Comparison of ENCODE assay signal across 6 cellular contexts in the genomic region with DNA sequence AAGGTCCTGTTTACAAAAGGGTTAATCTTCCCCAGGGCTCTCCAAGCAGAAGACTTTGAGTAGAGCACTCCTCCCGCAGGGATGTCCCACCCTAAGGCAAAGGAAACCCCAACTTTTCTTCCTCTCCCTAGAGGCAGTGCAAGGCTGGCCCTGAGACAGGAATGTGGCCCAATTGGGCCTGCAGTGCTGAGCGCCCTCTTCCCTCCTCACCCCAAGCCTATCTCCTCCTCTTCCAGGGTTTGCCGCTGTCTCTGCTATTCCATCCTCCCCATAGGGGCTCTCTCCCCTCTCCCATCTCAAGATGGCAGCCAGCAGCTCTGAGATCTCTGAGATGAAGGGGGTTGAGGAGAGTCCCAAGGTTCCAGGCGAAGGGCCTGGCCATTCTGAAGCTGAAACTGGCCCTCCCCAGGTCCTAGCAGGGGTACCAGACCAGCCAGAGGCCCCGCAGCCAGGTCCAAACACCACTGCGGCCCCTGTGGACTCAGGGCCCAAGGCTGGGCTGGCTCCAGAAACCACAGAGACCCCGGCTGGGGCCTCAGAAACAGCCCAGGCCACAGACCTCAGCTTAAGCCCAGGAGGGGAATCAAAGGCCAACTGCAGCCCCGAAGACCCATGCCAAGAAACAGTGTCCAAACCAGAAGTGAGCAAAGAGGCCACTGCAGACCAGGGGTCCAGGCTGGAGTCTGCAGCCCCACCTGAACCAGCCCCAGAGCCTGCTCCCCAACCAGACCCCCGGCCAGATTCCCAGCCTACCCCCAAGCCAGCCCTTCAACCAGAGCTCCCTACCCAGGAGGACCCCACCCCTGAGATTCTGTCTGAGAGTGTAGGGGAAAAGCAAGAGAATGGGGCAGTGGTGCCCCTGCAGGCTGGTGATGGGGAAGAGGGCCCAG. TPM values are rescaled to one million over a fixed set of nuclear protein-coding genes. Genes with fewer than 3 reads are reported as not detected.
DNase-seq lines count a peak whose midpoint lies in the region; TF ChIP-seq lines count a peak whose summit lies in the region.

No MANE protein-coding gene starts in this region.

- H3K27ac ChIP-seq in hepatocyte, result peak overlapping the region; percentile 93
- peak overlapping the region; percentile 93 to 98 (median 96) for H3K27ac ChIP-seq in transverse colon

- H3K4me1 ChIP-seq in hepatocyte (ENCODE audit: insufficient read depth) (peaks cover 48% of the 10 kb centered on the region), transverse colon (peaks cover 53 to 87% (median 78%) of the 10 kb centered on the region in 4 donors)

- H3K4me2 ChIP-seq in hepatocyte, result peak overlapping the region; percentile 91

- H2AFZ ChIP-seq in hepatocyte, result no peak overlapping the region

- peaks cover 37% of the 10 kb centered on the region for H3K36me3 Mint-ChIP-seq in activated naive CD4-positive, alpha-beta T cell treated with anti-CD3 and anti-CD28 coated beads, Interleukin-2, amount 10 ng/mL, durations not matched to agents 7 days and 5 days

- DNase-seq in activated naive CD4-positive, alpha-beta T cell treated with anti-CD3 and anti-CD28 coated beads, Interleukin-2, amount 10 ng/mL, durations not matched to agents 7 days and 5 days, result no peak
- DNase-seq in activated naive CD4-positive, alpha-beta T cell treated with anti-CD3 and anti-CD28 coated beads, Interleukin-2, amount 50 U/mL, for 16 hours, result no peak
- no peak for DNase-seq in hepatocyte (ENCODE audit: low spot score)
- DNase-seq in transverse colon, result no peak
- no peak for DNase-seq in hippocampal formation (lab: John Stamatoyannopoulos, UW)
- no peak for DNase-seq in NK-92 treated with Interleukin-12 subunit alpha and Interleukin-12 subunit beta, amount 100 ng/mL, for 24 hours (lab: John Stamatoyannopoulos, UW)

- intact Hi-C loops in transverse colon (cut with DNase I; ENCODE audit: low total_unique reads), result no loop called here

- peak overlapping the region; percentile 77 for H3K4me3 Mint-ChIP-seq in activated naive CD4-positive, alpha-beta T cell treated with anti-CD3 and anti-CD28 coated beads, Interleukin-2, amount 10 ng/mL, durations not matched to agents 7 days and 5 days

- in situ Hi-C loops in transverse colon (cut with MboI; ENCODE audit: low pct_ligation_motif_present in 1 of 4, low pct_unique_long_range_greater_than_20kb in 1 of 4, low sequenced_read_pairs in 3 of 4), result no loop called here

- TF ChIP-seq CTCF in hepatocyte (IDR thresholded peaks at IDR 0.05; ENCODE audit: poor library complexity), result no peak
- no peak for TF ChIP-seq CTCF in transverse colon (IDR thresholded peaks at IDR 0.05)

- no peak for TF ChIP-seq EP300 in transverse colon (IDR thresholded peaks at IDR 0.05; ENCODE audit: low read depth)

- peaks cover 23% of the 10 kb centered on the region for H4K20me1 ChIP-seq in hepatocyte (ENCODE audit: insufficient read depth, poor library complexity, severe bottlenecking)

- H3K27ac Mint-ChIP-seq in activated naive CD4-positive, alpha-beta T cell treated with anti-CD3 and anti-CD28 coated beads, Interleukin-2, amount 10 ng/mL, durations not matched to agents 7 days and 5 days, result no peak overlapping the region

- H3K27me3 ChIP-seq in hepatocyte (no peaks in the 10 kb centered on the region), transverse colon (no peaks in the 10 kb centered on the region)

- H3K9me3 Mint-ChIP-seq in activated naive CD4-positive, alpha-beta T cell treated with anti-CD3 and anti-CD28 coated beads, Interleukin-2, amount 10 ng/mL, durations not matched to agents 7 days and 5 days, result no peaks in the 10 kb centered on the region

- WGBS in hepatocyte (ENCODE audit: low lambda C conversion rate, missing lambda C conversion rate), result 77% methylated on average over 9 of the region's 9 CpGs
- 75% methylated on average over 9 of the region's 9 CpGs; no CpG with 5 or more reads in 1 of the 2 donors for WGBS in transverse colon (ENCODE audit: low coverage in 1 of 2), 2 donors

- CTCF ChIA-PET in activated naive CD4-positive, alpha-beta T cell treated with anti-CD3 and anti-CD28 coated beads, Interleukin-2, amount 10 ng/mL, durations not matched to agents 7 days and 5 days (lab: Charles Lee), result interaction anchor here (1.4 to 1.6 kb wide), 3 partner anchors 22 to 36 kb away, joined by 4 to 6 read pairs (median 6); partner anchors contain the start of gene KIF22

- H3K36me3 ChIP-seq in hepatocyte (replicated peaks; ENCODE audit: insufficient read depth, low read depth) (no peaks in the 10 kb centered on the region), transverse colon (peaks cover 0 to 5% (median 0%) of the 10 kb centered on the region in 4 donors)

- H3K4me1 Mint-ChIP-seq in activated naive CD4-positive, alpha-beta T cell treated with anti-CD3 and anti-CD28 coated beads, Interleukin-2, amount 10 ng/mL, durations not matched to agents 7 days and 5 days, result peaks cover 74% of the 10 kb centered on the region

- H3K27me3 Mint-ChIP-seq in activated naive CD4-positive, alpha-beta T cell treated with anti-CD3 and anti-CD28 coated beads, Interleukin-2, amount 10 ng/mL, durations not matched to agents 7 days and 5 days, result peaks cover 54% of the 10 kb centered on the region

- peak overlapping the region; percentile 37 for H3K4me3 ChIP-seq in hepatocyte
- peak overlapping the region in 3 of 4 donors; percentile 38 to 58 (median 46) for H3K4me3 ChIP-seq in transverse colon

- H3K9me3 ChIP-seq in hepatocyte (ENCODE audit: low read depth) (no peaks in the 10 kb centered on the region), transverse colon (no peaks in the 10 kb centered on the region)

- H3K79me2 ChIP-seq in hepatocyte, result peaks cover 51% of the 10 kb centered on the region

- H3K9me2 ChIP-seq in hepatocyte (replicated peaks; ENCODE audit: insufficient read depth), result no peaks in the 10 kb centered on the region

- no peak for TF ChIP-seq POLR2A in transverse colon (IDR thresholded peaks at IDR 0.05)

RNA-seq across cellular contexts. Expression of gene PRRT2, which starts 1.0 kb away (rescaled TPM):
- total RNA-seq in hepatocyte (7.0 and 8.0 TPM in 2 replicates), transverse colon (1 to 10 TPM in 3 of 4 donors, not detected in 1; 1.4 to 6.0 (median 1.9) TPM)
- 11.1 and 23.9 TPM in 2 replicates for polyA plus RNA-seq in hepatocyte

RNA-seq across cellular contexts. Expression of gene PAGR1, which starts 3.0 kb away (rescaled TPM):
- total RNA-seq in hepatocyte, result 31.6 and 39.3 TPM in 2 replicates
- polyA plus RNA-seq in hepatocyte, result 48.5 and 53.4 TPM in 2 replicates
- total RNA-seq in transverse colon, result 10 to 100 TPM; 28.8 to 47.5 (median 32.3) TPM

RNA-seq across cellular contexts. Expression of gene MAZ, which starts 6.7 kb away (rescaled TPM):
- total RNA-seq in hepatocyte (123 and 132 TPM in 2 replicates), transverse colon (100 to 1,000 TPM; 170 to 292 (median 233) TPM)
- 190 and 192 TPM in 2 replicates for polyA plus RNA-seq in hepatocyte

RNA-seq across cellular contexts. Expression of gene MVP, which starts 7.3 kb away (rescaled TPM):
- total RNA-seq in hepatocyte, result 80.0 and 121 TPM in 2 replicates
- polyA plus RNA-seq in hepatocyte, result 140 and 146 TPM in 2 replicates
- 100 to 1,000 TPM; 483 to 654 (median 553) TPM for total RNA-seq in transverse colon

RNA-seq across cellular contexts. Expression of gene KIF22, which starts 22.4 kb away (rescaled TPM):
- 42.6 and 43.3 TPM in 2 replicates for total RNA-seq in hepatocyte
- polyA plus RNA-seq in hepatocyte, result 42.5 and 44.5 TPM in 2 replicates
- 100 to 1,000 TPM in 1 of 4 donors, 10 to 100 TPM in 3; 37.6 to 159 (median 59.5) TPM for total RNA-seq in transverse colon
